ENCODE assay signal across 1 cellular context in the genomic region with DNA sequence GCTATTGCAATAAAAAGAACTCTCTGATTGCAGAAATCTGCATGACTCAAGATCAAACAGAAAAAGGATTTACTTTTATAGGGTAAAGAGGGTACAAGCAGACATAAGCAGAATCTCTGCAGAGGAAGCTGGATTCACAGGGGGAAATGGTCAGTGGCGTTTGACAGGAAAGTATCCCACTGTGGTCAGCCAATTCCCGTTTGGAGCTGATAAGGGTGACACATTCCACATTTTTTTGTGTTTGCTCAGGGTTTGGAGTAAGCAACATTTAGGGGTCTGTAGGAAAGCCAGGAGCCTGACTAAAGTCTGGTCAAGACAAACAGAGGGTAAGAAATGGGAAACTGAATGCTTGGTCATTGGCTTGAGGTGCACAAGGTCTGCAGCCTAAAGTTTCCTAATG.
TF ChIP-seq lines count a peak whose summit lies in the region.

No MANE protein-coding gene starts in this region.

TF ChIP-seq in endothelial cell of umbilical vein, 7 proteins besides CTCF, POLR2A, EP300 and RAD21:
- TF ChIP-seq POLR2AphosphoS5 (IDR thresholded peaks at IDR 0.05; ENCODE audit: insufficient read depth, low read depth, low read length), result no peak
- TF ChIP-seq FOS (IDR thresholded peaks at IDR 0.05; ENCODE audit: borderline replicate concordance, insufficient read depth, low read length), result peak; percentile 24
- TF ChIP-seq GATA2 (IDR thresholded peaks at IDR 0.05; ENCODE audit: insufficient read depth, insufficient read length, low read depth, low read length), result peak; percentile 50
